ENCODE assay signal across 17 cellular contexts in genomic region chr15:62454567-62455172, GRCh38.
DNase-seq lines count a peak whose midpoint lies in the region; ATAC-seq and TF ChIP-seq lines count a peak whose summit lies in the region.
"Had no signal": no experiment of that assay in that cellular context is flagged by ENCODE, and none has a peak within 500 bp of the region (broad histone marks: within the 10 kb centered on the region; RNA-seq: fewer than 3 reads in every experiment).

No MANE protein-coding gene starts in this region.

- H3K4me3 Mint-ChIP-seq in activated CD4-positive, alpha-beta memory T cell treated with anti-CD3 and anti-CD28 coated beads for 36 hours: no peak overlapping the region
- H3K4me3 Mint-ChIP-seq: activated T-cell treated with anti-CD3 and anti-CD28 coated beads, Interleukin-2, amount 50 U/mL, for 72 hours; B cell; naive thymus-derived CD8-positive, alpha-beta T cell had no signal

- H3K4me3 ChIP-seq in WI38 (ENCODE audit: low read depth, low read length) (0 out of 2 replicates have a peak overlapping the region, but pooled peaks have one; percentile 1), right cardiac atrium (ENCODE audit: low read length) (no peak overlapping the region), smooth muscle cell (no peak overlapping the region)
- H3K4me3 ChIP-seq: lung, PC-9 had no signal

- no peaks in the 10 kb centered on the region for H4K20me1 ChIP-seq in smooth muscle cell (ENCODE audit: low read depth)

- H3K4me1 ChIP-seq in right cardiac atrium (ENCODE audit: control insufficient read depth, insufficient read depth, low read length) (peaks cover 33% of the 10 kb centered on the region), smooth muscle cell (ENCODE audit: low read depth) (peaks cover 52% of the 10 kb centered on the region)

- H3K36me3 ChIP-seq in smooth muscle cell (ENCODE audit: low read depth): no peaks in the 10 kb centered on the region

- H3K27ac Mint-ChIP-seq in activated CD4-positive, alpha-beta memory T cell treated with anti-CD3 and anti-CD28 coated beads for 36 hours: no peak overlapping the region
- H3K27ac Mint-ChIP-seq: activated T-cell treated with anti-CD3 and anti-CD28 coated beads, Interleukin-2, amount 50 U/mL, for 72 hours; B cell; naive thymus-derived CD8-positive, alpha-beta T cell had no signal

- no peaks in the 10 kb centered on the region for H3K9me3 Mint-ChIP-seq in activated CD4-positive, alpha-beta memory T cell treated with anti-CD3 and anti-CD28 coated beads for 36 hours
- H3K9me3 Mint-ChIP-seq: activated T-cell treated with anti-CD3 and anti-CD28 coated beads, Interleukin-2, amount 50 U/mL, for 72 hours; naive thymus-derived CD8-positive, alpha-beta T cell had no signal

- no peaks in the 10 kb centered on the region for H3K36me3 Mint-ChIP-seq in activated CD4-positive, alpha-beta memory T cell treated with anti-CD3 and anti-CD28 coated beads for 36 hours
- H3K36me3 Mint-ChIP-seq: naive thymus-derived CD8-positive, alpha-beta T cell had no signal

- no peaks in the 10 kb centered on the region for H3K27me3 ChIP-seq in right cardiac atrium (ENCODE audit: control insufficient read depth, insufficient read depth)
- H3K27me3 ChIP-seq in smooth muscle cell (ENCODE audit: low read depth): no peaks in the 10 kb centered on the region

- H3K4me1 Mint-ChIP-seq in activated CD4-positive, alpha-beta memory T cell treated with anti-CD3 and anti-CD28 coated beads for 36 hours (ENCODE audit: low read depth): no peaks in the 10 kb centered on the region
- H3K4me1 Mint-ChIP-seq: B cell had no signal

- ATAC-seq in right cardiac atrium (peak; percentile 19 to 35), HG02884 (IDR thresholded peaks at IDR 0.05; ENCODE audit: unreplicated experiment) (no peak)
- ATAC-seq: activated T-cell treated with anti-CD3 and anti-CD28 coated beads, Interleukin-2, amount 50 U/mL, for 72 hours; HepG2; naive thymus-derived CD8-positive, alpha-beta T cell had no signal

- H2AFZ ChIP-seq in smooth muscle cell (ENCODE audit: low read depth): no peak overlapping the region
- H2AFZ ChIP-seq: PC-9 had no signal

- no peaks in the 10 kb centered on the region for H3K27me3 Mint-ChIP-seq in activated CD4-positive, alpha-beta memory T cell treated with anti-CD3 and anti-CD28 coated beads for 36 hours

- H3F3A ChIP-seq in smooth muscle cell (ENCODE audit: low read depth): peaks cover 15% of the 10 kb centered on the region

- TF ChIP-seq CTCF in WI38 (IDR thresholded peaks at IDR 0.05; ENCODE audit: low read depth, low read length): no peak
- no peak for TF ChIP-seq CTCF in smooth muscle cell (IDR thresholded peaks at IDR 0.05; ENCODE audit: borderline replicate concordance, insufficient read depth, poor library complexity, severe bottlenecking)

- H3K9me3 ChIP-seq in right cardiac atrium (ENCODE audit: control insufficient read depth, low read length) (no peaks in the 10 kb centered on the region), smooth muscle cell (replicated peaks; ENCODE audit: low read depth) (no peaks in the 10 kb centered on the region)

- peak overlapping the region; percentile 66 for H3K4me2 ChIP-seq in smooth muscle cell
- H3K4me2 ChIP-seq: PC-9 had no signal

- H3K79me2 ChIP-seq in smooth muscle cell (ENCODE audit: low read depth): peaks cover 5% of the 10 kb centered on the region

- DNase-seq in ELR (ENCODE audit: low read depth) (peak; percentile 62), right cardiac atrium (no peak), smooth muscle cell (lab: John Stamatoyannopoulos, UW; ENCODE audit: unreplicated experiment) (no peak), NCI-H82 treated with DMSO at 0.1 percent for 48 hours (lab: John Stamatoyannopoulos, UW; ENCODE audit: unreplicated experiment) (no peak)
- no peak for DNase-seq in activated CD4-positive, alpha-beta memory T cell treated with anti-CD3 and anti-CD28 coated beads for 36 hours
- DNase-seq: activated CD4-positive, alpha-beta T cell treated with anti-CD3 and anti-CD28 coated beads, Interleukin-2, amount 50 U/mL, for 48 hours; activated T-cell treated with anti-CD3 and anti-CD28 coated beads, Interleukin-2, amount 50 U/mL, for 72 hours; naive thymus-derived CD8-positive, alpha-beta T cell; NCI-H1930; NCI-H524 treated with DMSO at 0.1 percent for 48 hours; PC-9; SW 1271 had no signal

- H3K9ac ChIP-seq in smooth muscle cell (ENCODE audit: low read depth): peak overlapping the region; percentile 52

- 73% methylated on average over 6 of the region's 6 CpGs for WGBS in right cardiac atrium
- WGBS in smooth muscle cell (ENCODE audit: low lambda C conversion rate): 73% methylated on average over 6 of the region's 6 CpGs

- H3K27ac ChIP-seq in right cardiac atrium (ENCODE audit: low read length) (peak overlapping the region; percentile 79), smooth muscle cell (ENCODE audit: low read depth) (peak overlapping the region; percentile 83)
- H3K27ac ChIP-seq: PC-9 had no signal

- POLR2A ChIA-PET in activated CD4-positive, alpha-beta memory T cell treated with anti-CD3 and anti-CD28 coated beads for 36 hours (lab: Charles Lee): no interaction called here

- intact Hi-C loops in right cardiac atrium (cut with DNase I): loop anchor here in 2 of 4 donors (10.0 kb wide), 1 partner anchor 60 kb away; the partner anchor contains the start of gene TLN2 (in 2 of the 2)
- intact Hi-C loops in activated CD4-positive, alpha-beta memory T cell treated with anti-CD3 and anti-CD28 coated beads for 36 hours (cut with micrococcal nuclease): no loop called here

- CTCF ChIA-PET in activated CD4-positive, alpha-beta memory T cell treated with anti-CD3 and anti-CD28 coated beads for 36 hours (lab: Charles Lee): no interaction called here
